Comparison of ENCODE assay signal across 15 cellular contexts in genomic region chr9:2340046-2340760, GRCh38.
"Had no signal": no experiment of that assay in that cellular context is flagged by ENCODE, and none has a peak within 500 bp of the region (broad histone marks: within the 10 kb centered on the region; RNA-seq: fewer than 3 reads in every experiment).

No MANE protein-coding gene starts in this region.

- H3K9me3 Mint-ChIP-seq: activated CD4-positive, alpha-beta memory T cell treated with anti-CD3 and anti-CD28 coated beads for 36 hours; activated naive CD4-positive, alpha-beta T cell treated with anti-CD3 and anti-CD28 coated beads for 36 hours; activated naive CD8-positive, alpha-beta T cell treated with anti-CD3 and anti-CD28 coated beads, Interleukin-2, amount 50 U/mL, for 24 hours; activated T-helper 2 cell treated with anti-CD3 and anti-CD28 coated beads, Interferon-gamma antibody, Interleukin-2, Interleukin-4, amounts not matched to agents 10 μg/mL and 5 μg/mL and 100 μg/mL, durations not matched to agents 14 hours and 24 hours and 36 hours; naive thymus-derived CD4-positive, alpha-beta T cell; stimulated activated memory B cell treated with anti-CD40 and anti-IgM and Interleukin-4, amounts not matched to agents 10 μg/mL and 1 μg/mL and 100 μg/mL, for 72 hours; T-helper 1 cell treated with Interleukin-12 subunit alpha and Interleukin-12 subunit beta and Interleukin-4 antibody, amounts not matched to agents 30 μg/mL and 1 μg/mL, for 36 hours had no signal

- H3K27me3 Mint-ChIP-seq: activated CD4-positive, alpha-beta memory T cell treated with anti-CD3 and anti-CD28 coated beads for 36 hours; activated naive CD8-positive, alpha-beta T cell treated with anti-CD3 and anti-CD28 coated beads, Interleukin-2, amount 50 U/mL, for 24 hours; stimulated activated memory B cell treated with anti-CD40 and anti-IgM and Interleukin-4, amounts not matched to agents 10 μg/mL and 1 μg/mL and 100 μg/mL, for 72 hours had no signal

- H3K9me3 ChIP-seq: ascending aorta, mucosa of descending colon, ovary, tibial nerve had no signal

- H3K4me1 Mint-ChIP-seq: activated CD8-positive, alpha-beta memory T cell treated with anti-CD3 and anti-CD28 coated beads, Interleukin-2, amount 10 ng/mL, durations not matched to agents 7 days and 5 days; activated naive CD8-positive, alpha-beta T cell treated with anti-CD3 and anti-CD28 coated beads, Interleukin-2, amount 50 U/mL, for 24 hours; naive thymus-derived CD4-positive, alpha-beta T cell; stimulated activated memory B cell treated with anti-CD40 and anti-IgM and Interleukin-4, amounts not matched to agents 10 μg/mL and 1 μg/mL and 100 μg/mL, for 72 hours had no signal

- H3K4me3 Mint-ChIP-seq: activated CD4-positive, alpha-beta memory T cell treated with anti-CD3 and anti-CD28 coated beads for 36 hours; activated CD8-positive, alpha-beta memory T cell treated with anti-CD3 and anti-CD28 coated beads, Interleukin-2, amount 10 ng/mL, durations not matched to agents 7 days and 5 days; activated naive CD4-positive, alpha-beta T cell treated with anti-CD3 and anti-CD28 coated beads for 36 hours; activated naive CD8-positive, alpha-beta T cell treated with anti-CD3 and anti-CD28 coated beads, Interleukin-2, amount 50 U/mL, for 24 hours; naive thymus-derived CD4-positive, alpha-beta T cell; stimulated activated memory B cell treated with anti-CD40 and anti-IgM and Interleukin-4, amounts not matched to agents 10 μg/mL and 1 μg/mL and 100 μg/mL, for 72 hours; T-helper 1 cell treated with Interleukin-12 subunit alpha and Interleukin-12 subunit beta and Interleukin-4 antibody, amounts not matched to agents 30 μg/mL and 1 μg/mL, for 36 hours had no signal

- H3K4me1 ChIP-seq: ascending aorta had no signal

- ATAC-seq: activated CD8-positive, alpha-beta memory T cell treated with anti-CD3 and anti-CD28 coated beads, Interleukin-2, amount 10 ng/mL, durations not matched to agents 7 days and 5 days; activated naive CD8-positive, alpha-beta T cell treated with anti-CD3 and anti-CD28 coated beads, Interleukin-2, amount 50 U/mL, for 24 hours; mucosa of descending colon; naive thymus-derived CD4-positive, alpha-beta T cell; stimulated activated memory B cell treated with anti-CD40 and anti-IgM and Interleukin-4, amounts not matched to agents 10 μg/mL and 1 μg/mL and 100 μg/mL, for 72 hours had no signal

- H3K27me3 ChIP-seq: ascending aorta, ovary, tibial nerve had no signal

- DNase-seq: activated CD4-positive, alpha-beta memory T cell treated with anti-CD3 and anti-CD28 coated beads for 36 hours; activated CD8-positive, alpha-beta memory T cell treated with anti-CD3 and anti-CD28 coated beads, Interleukin-2, amount 10 ng/mL, durations not matched to agents 7 days and 5 days; activated naive CD4-positive, alpha-beta T cell treated with anti-CD3 and anti-CD28 coated beads for 36 hours; activated naive CD8-positive, alpha-beta T cell treated with anti-CD3 and anti-CD28 coated beads, Interleukin-2, amount 50 U/mL, for 24 hours; activated T-cell treated with anti-CD3 and anti-CD28 coated beads, Interleukin-2, amount 50 U/mL, for 1 hour; foreskin melanocyte; mucosa of descending colon; naive thymus-derived CD4-positive, alpha-beta T cell; ovary; WERI-Rb-1 had no signal

- H3K27ac Mint-ChIP-seq: activated CD4-positive, alpha-beta memory T cell treated with anti-CD3 and anti-CD28 coated beads for 36 hours; activated CD8-positive, alpha-beta memory T cell treated with anti-CD3 and anti-CD28 coated beads, Interleukin-2, amount 10 ng/mL, durations not matched to agents 7 days and 5 days; activated naive CD4-positive, alpha-beta T cell treated with anti-CD3 and anti-CD28 coated beads for 36 hours; activated naive CD8-positive, alpha-beta T cell treated with anti-CD3 and anti-CD28 coated beads, Interleukin-2, amount 50 U/mL, for 24 hours; activated T-helper 2 cell treated with anti-CD3 and anti-CD28 coated beads, Interferon-gamma antibody, Interleukin-2, Interleukin-4, amounts not matched to agents 10 μg/mL and 5 μg/mL and 100 μg/mL, durations not matched to agents 14 hours and 24 hours and 36 hours; naive thymus-derived CD4-positive, alpha-beta T cell; stimulated activated memory B cell treated with anti-CD40 and anti-IgM and Interleukin-4, amounts not matched to agents 10 μg/mL and 1 μg/mL and 100 μg/mL, for 72 hours; T-helper 1 cell treated with Interleukin-12 subunit alpha and Interleukin-12 subunit beta and Interleukin-4 antibody, amounts not matched to agents 30 μg/mL and 1 μg/mL, for 36 hours had no signal

- H3K27ac ChIP-seq: ascending aorta, ovary, tibial nerve, WERI-Rb-1 had no signal

- H3K36me3 Mint-ChIP-seq: activated CD4-positive, alpha-beta memory T cell treated with anti-CD3 and anti-CD28 coated beads for 36 hours; activated CD8-positive, alpha-beta memory T cell treated with anti-CD3 and anti-CD28 coated beads, Interleukin-2, amount 10 ng/mL, durations not matched to agents 7 days and 5 days; naive thymus-derived CD4-positive, alpha-beta T cell; stimulated activated memory B cell treated with anti-CD40 and anti-IgM and Interleukin-4, amounts not matched to agents 10 μg/mL and 1 μg/mL and 100 μg/mL, for 72 hours had no signal

- H3K4me3 ChIP-seq: ascending aorta, mucosa of descending colon, ovary, tibial nerve had no signal

- H3K36me3 ChIP-seq: ascending aorta, ovary, tibial nerve, WERI-Rb-1 had no signal
